ENCODE assay signal across 8 cellular contexts in genomic region chr6:2988076-2988425, GRCh38. TPM values are rescaled to one million over a fixed set of nuclear protein-coding genes. Genes with fewer than 3 reads are reported as not detected.
A peak's percentile ranks its signal among the peaks of the same experiment; 100 is the strongest.
DNase-seq lines count a peak whose midpoint lies in the region; ATAC-seq and TF ChIP-seq lines count a peak whose summit lies in the region.

No MANE protein-coding gene starts in this region.

- peaks cover 5% of the 10 kb centered on the region for H3K27me3 ChIP-seq in CD4-positive, CD25-positive, alpha-beta regulatory T cell (ENCODE audit: control insufficient read depth, insufficient read depth, low read length)
- H3K27me3 ChIP-seq in dorsolateral prefrontal cortex: no peaks in the 10 kb centered on the region

- peaks cover 0 to 2% (median 0%) of the 10 kb centered on the region in 7 donors for H3K9me3 Mint-ChIP-seq in CD4-positive, CD25-positive, alpha-beta regulatory T cell
- H3K9me3 Mint-ChIP-seq in neural crest cell: no peaks in the 10 kb centered on the region

- no peak for TF ChIP-seq POLR2A in NB4 (IDR thresholded peaks at IDR 0.05; ENCODE audit: extremely low read depth, insufficient read length)

- peaks cover 15% of the 10 kb centered on the region for H3K4me1 ChIP-seq in CD4-positive, CD25-positive, alpha-beta regulatory T cell (ENCODE audit: control insufficient read depth, insufficient read depth, low read length, poor library complexity, severe bottlenecking)

- peak overlapping the region; percentile 84 to 94 (median 90) for H3K4me3 Mint-ChIP-seq in CD4-positive, CD25-positive, alpha-beta regulatory T cell
- H3K4me3 Mint-ChIP-seq in neural crest cell: peak overlapping the region; percentile 90

- no peak for DNase-seq in CD4-positive, CD25-positive, alpha-beta regulatory T cell
- no peak for DNase-seq in NB4 (ENCODE audit: low read depth)
- DNase-seq in dorsolateral prefrontal cortex: no peak
- no peak for DNase-seq in neural crest cell (ENCODE audit: low read depth, low spot score)
- no peak for DNase-seq in NCI-H2107 treated with DMSO at 0.1 percent for 48 hours (lab: John Stamatoyannopoulos, UW; ENCODE audit: unreplicated experiment)
- no peak for DNase-seq in EL
- DNase-seq in NCI-H2227 (lab: John Stamatoyannopoulos, UW; ENCODE audit: unreplicated experiment): no peak

- peak overlapping the region; percentile 95 for H3K27ac ChIP-seq in CD4-positive, CD25-positive, alpha-beta regulatory T cell (ENCODE audit: insufficient read depth, low read length, poor library complexity, severe bottlenecking)
- H3K27ac ChIP-seq in dorsolateral prefrontal cortex: peak overlapping the region; percentile 90 to 100 (median 99)

- no peak for TF ChIP-seq CTCF in NB4 (IDR thresholded peaks at IDR 0.05; ENCODE audit: low read depth, low read length)
- TF ChIP-seq CTCF in dorsolateral prefrontal cortex (IDR thresholded peaks at IDR 0.05 in 54 of 56, conservative IDR thresholded peaks at IDR 0.05 in 2 of 56; ENCODE audit: low read depth in 1 of 56, partially characterized antibody in 56 of 56): no peak
- TF ChIP-seq CTCF in neural crest cell (conservative IDR thresholded peaks at IDR 0.05): peak; percentile 14

- peak overlapping the region; percentile 90 to 100 (median 98) for H3K27ac Mint-ChIP-seq in CD4-positive, CD25-positive, alpha-beta regulatory T cell
- peak overlapping the region; percentile 98 for H3K27ac Mint-ChIP-seq in neural crest cell (ENCODE audit: unreplicated experiment)

- intact Hi-C loops in dorsolateral prefrontal cortex (cut with DNase I): loop anchor here (1.0 to 10.0 kb wide), 8 partner anchors 17 to 221 kb away; partner anchors contain the start of genes SERPINB6 (in 1 of the 2) and WRNIP1 (in 1 of the 2)

- peaks cover 7 to 36% (median 21%) of the 10 kb centered on the region in 4 donors for H3K4me1 Mint-ChIP-seq in CD4-positive, CD25-positive, alpha-beta regulatory T cell
- peaks cover 43% of the 10 kb centered on the region for H3K4me1 Mint-ChIP-seq in neural crest cell

- ATAC-seq in CD4-positive, CD25-positive, alpha-beta regulatory T cell (ENCODE audit: low read depth in 2 of 2): no peak
- ATAC-seq in HG02981 (IDR thresholded peaks at IDR 0.05; ENCODE audit: unreplicated experiment): no peak

- no peaks in the 10 kb centered on the region for H3K36me3 Mint-ChIP-seq in CD4-positive, CD25-positive, alpha-beta regulatory T cell
- H3K36me3 Mint-ChIP-seq in neural crest cell (ENCODE audit: low read depth): no peaks in the 10 kb centered on the region

- no peaks in the 10 kb centered on the region for H3K36me3 ChIP-seq in CD4-positive, CD25-positive, alpha-beta regulatory T cell (ENCODE audit: control insufficient read depth, insufficient read depth, low read length)

- H3K9me3 ChIP-seq in CD4-positive, CD25-positive, alpha-beta regulatory T cell (ENCODE audit: control insufficient read depth in 2 of 2, low read length in 2 of 2): no peaks in the 10 kb centered on the region

- H3K27me3 Mint-ChIP-seq in CD4-positive, CD25-positive, alpha-beta regulatory T cell: peaks cover 19% of the 10 kb centered on the region
- peaks cover 11% of the 10 kb centered on the region for H3K27me3 Mint-ChIP-seq in neural crest cell (ENCODE audit: low read depth)

- peak overlapping the region; percentile 71 for H3K4me3 ChIP-seq in CD4-positive, CD25-positive, alpha-beta regulatory T cell (ENCODE audit: low read depth, low read length)
- peak overlapping the region; percentile 65 for H3K4me3 ChIP-seq in NB4 (ENCODE audit: low read depth, low read length)
- peak overlapping the region; percentile 53 to 96 (median 87) for H3K4me3 ChIP-seq in dorsolateral prefrontal cortex

RNA-seq across cellular contexts. Expression of gene NQO2, which starts 11.6 kb away (rescaled TPM):
- 27.4 TPM for total RNA-seq in CD4-positive, CD25-positive, alpha-beta regulatory T cell
- polyA plus RNA-seq in CD4-positive, CD25-positive, alpha-beta regulatory T cell: 100 to 1,000 TPM in 1 of 4 donors, 10 to 100 TPM in 3; 57.5 to 109 (median 68.6) TPM
- 100 to 1,000 TPM in 3 of 120 experiments, 10 to 100 TPM in 117; 27.5 to 103 (median 66.8) TPM for total RNA-seq in dorsolateral prefrontal cortex
- total RNA-seq in neural crest cell: 21.4 and 21.5 TPM in 2 replicates

RNA-seq across cellular contexts. Expression of gene SERPINB6, which starts 16.7 kb away (rescaled TPM):
- 3.9 TPM for total RNA-seq in CD4-positive, CD25-positive, alpha-beta regulatory T cell
- 10 to 100 TPM; 17.3 to 79.9 (median 40.7) TPM for polyA plus RNA-seq in CD4-positive, CD25-positive, alpha-beta regulatory T cell
- 100 to 1,000 TPM in 6 of 120 experiments, 10 to 100 TPM in 114; 44.0 to 114 (median 69.4) TPM for total RNA-seq in dorsolateral prefrontal cortex
- 20.1 and 21.3 TPM in 2 replicates for total RNA-seq in neural crest cell
